Comparison of ENCODE assay signal across 16 cellular contexts in the genomic region with DNA sequence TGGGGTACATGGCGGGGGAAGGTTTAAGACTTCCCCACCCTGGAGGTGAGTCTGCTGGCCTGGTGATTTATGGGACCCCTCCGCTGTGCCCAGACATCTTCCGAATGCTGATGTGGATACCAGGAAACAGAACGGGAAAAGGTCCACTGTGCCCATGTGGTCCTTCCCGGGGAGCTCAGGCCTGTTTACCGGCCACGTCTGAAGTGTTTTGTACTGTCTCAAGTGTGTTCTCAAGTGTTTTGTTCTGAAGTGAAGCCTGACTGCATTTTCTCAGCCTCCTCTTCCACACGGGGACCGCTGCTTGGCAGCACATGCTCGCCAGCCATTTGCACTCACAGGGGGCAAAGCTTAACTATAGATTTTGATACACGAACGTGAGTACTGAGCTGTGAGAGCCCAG.
DNase-seq lines count a peak whose midpoint lies in the region; FAIRE-seq and TF ChIP-seq lines count a peak whose summit lies in the region.
"Had no signal": no experiment of that assay in that cellular context is flagged by ENCODE, and none has a peak within 500 bp of the region (broad histone marks: within the 10 kb centered on the region; RNA-seq: fewer than 3 reads in every experiment).

No MANE protein-coding gene starts in this region.

- H3K27me3 Mint-ChIP-seq in nephron progenitor cell (ENCODE audit: low read depth, poor library complexity): no peaks in the 10 kb centered on the region

- H3K4me2 ChIP-seq in H1 (ENCODE audit: insufficient read depth in 1 of 2, low read depth in 2 of 2, low read length in 2 of 2): no peak overlapping the region

- H3K23me2 ChIP-seq in H1 (ENCODE audit: low read depth, low read length): no peaks in the 10 kb centered on the region

- no peak overlapping the region for H2BK15ac ChIP-seq in H1 (ENCODE audit: low read length)

- no peak for TF ChIP-seq RAD21 in H1 (IDR thresholded peaks at IDR 0.05 in 1 of 2, conservative IDR thresholded peaks at IDR 0.05 in 1 of 2; ENCODE audit: low read depth in 2 of 2, low read length in 2 of 2)

- H2BK20ac ChIP-seq in H1 (ENCODE audit: low read length): no peak overlapping the region

- H3K4me3 ChIP-seq in H1 (ENCODE audit: extremely low read depth in 1 of 4, insufficient read depth in 2 of 4, low read depth in 3 of 4, low read length in 4 of 4): no peak overlapping the region
- H3K4me3 ChIP-seq: GM23248, K562 had no signal

- H2BK5ac ChIP-seq in H1 (ENCODE audit: low read depth, low read length): no peak overlapping the region

- POLR2A ChIA-PET in H1 (lab: Charles Lee; ENCODE audit: partially characterized antibody): no interaction called here

- CTCF ChIA-PET in H1 (lab: Charles Lee; ENCODE audit: partially characterized antibody): interaction anchor here (1.3 kb wide), 1 partner anchor 213 kb away, joined by 3 read pairs; no protein-coding TSS in a partner anchor

- H3K18ac ChIP-seq in H1 (ENCODE audit: extremely low read depth, low read length): no peak overlapping the region

- no peak overlapping the region for H3K14ac ChIP-seq in H1 (ENCODE audit: insufficient read length)

- no peak overlapping the region for H4K5ac ChIP-seq in H1 (ENCODE audit: insufficient read length, low read depth, low read length)

- peaks cover 4% of the 10 kb centered on the region for H3K36me3 Mint-ChIP-seq in nephron progenitor cell (ENCODE audit: low read depth)

- no peak for TF ChIP-seq EP300 in H1 (IDR thresholded peaks at IDR 0.05; ENCODE audit: borderline replicate concordance in 1 of 2, low read depth in 2 of 2, low read length in 2 of 2)

- peak overlapping the region; percentile 85 for H3K27ac Mint-ChIP-seq in nephron progenitor cell
- H3K27ac Mint-ChIP-seq: CD4-positive, alpha-beta T cell had no signal

- TF ChIP-seq POLR2A in H1 (IDR thresholded peaks at IDR 0.05; ENCODE audit: control extremely low read depth in 1 of 2, low read depth in 2 of 2, low read length in 2 of 2): no peak

- peaks cover 3 to 6% of the 10 kb centered on the region in 2 experiments; a peak in 1 of 4 replicates for H3K9me3 ChIP-seq in H1 (ENCODE audit: insufficient read depth in 2 of 2, low read depth in 1 of 2, low read length in 1 of 2)

- no peak overlapping the region for H3K9ac ChIP-seq in H1 (replicated peaks in 1 of 4; ENCODE audit: extremely low read depth in 1 of 4, low read depth in 3 of 4, low read length in 3 of 4)
- H3K9ac ChIP-seq: GM23248 had no signal

- no peak overlapping the region for H2BK120ac ChIP-seq in H1 (replicated peaks; ENCODE audit: low read depth, low read length)

- no peaks in the 10 kb centered on the region for H3K4me1 ChIP-seq in H1 (replicated peaks in 1 of 4; ENCODE audit: control insufficient read depth in 3 of 4, insufficient read depth in 4 of 4, low read length in 3 of 4)

- FAIRE-seq in H1 (lab: Jason Lieb, UNC) (no peak), RCC 7860 (lab: Jason Lieb, UNC) (no peak)
- FAIRE-seq: K562 had no signal

- peak overlapping the region; percentile 26 for H3K4me3 Mint-ChIP-seq in nephron progenitor cell
- H3K4me3 Mint-ChIP-seq: CD4-positive, alpha-beta T cell; H9 had no signal

- DNase-seq in DMS53 (lab: John Stamatoyannopoulos, UW) (peak; percentile 25), DMS53 treated with DMSO at 0.1 percent for 48 hours (lab: John Stamatoyannopoulos, UW; ENCODE audit: unreplicated experiment) (no peak), H1 (ENCODE audit: low read depth in 1 of 2, low spot score in 2 of 2) (no peak), nephron progenitor cell (no peak), SHP77 treated with DMSO at 0.1 percent for 48 hours (lab: John Stamatoyannopoulos, UW) (no peak), RCC 7860 (ENCODE audit: low spot score) (no peak), Ammon's horn (ENCODE audit: low spot score) (no peak)
- DNase-seq: C1 segment of cervical spinal cord; Calu3; CD4-positive, alpha-beta T cell; DMS 273 treated with DMSO at 0.1 percent for 48 hours; GF-D8; GM23248; H9 had no signal

- no peak overlapping the region for H3K56ac ChIP-seq in H1 (replicated peaks; ENCODE audit: insufficient read length, low read depth, low read length)

- H4K91ac ChIP-seq in H1 (replicated peaks; ENCODE audit: insufficient read length, low read length): no peak overlapping the region

- no peaks in the 10 kb centered on the region for H3K79me1 ChIP-seq in H1 (ENCODE audit: low read depth, low read length)

- H4K20me1 ChIP-seq in H1 (replicated peaks in 1 of 2; ENCODE audit: control insufficient read depth in 1 of 2, insufficient read depth in 2 of 2, low read length in 2 of 2): no peaks in the 10 kb centered on the region

- no peak overlapping the region for H2AK5ac ChIP-seq in H1 (ENCODE audit: low read depth, low read length)

- H2BK12ac ChIP-seq in H1 (ENCODE audit: low read depth, low read length): no peak overlapping the region

- peaks cover 61% of the 10 kb centered on the region for H3K4me1 Mint-ChIP-seq in nephron progenitor cell

- 0 out of 2 replicates have a peak overlapping the region, but pooled peaks have one; percentile 8 for H3K27ac ChIP-seq in H1 (ENCODE audit: low read depth, low read length)
- H3K27ac ChIP-seq: 22Rv1, GM23248 had no signal

- H3K4ac ChIP-seq in H1 (replicated peaks; ENCODE audit: insufficient read length, low read depth, low read length): no peak overlapping the region

- no peaks in the 10 kb centered on the region for H3K27me3 ChIP-seq in H1 (replicated peaks in 1 of 4; ENCODE audit: control insufficient read depth in 3 of 4, extremely low read depth in 1 of 4, insufficient read depth in 3 of 4, low read length in 3 of 4)

- H3K36me3 ChIP-seq in H1 (ENCODE audit: control insufficient read depth in 2 of 4, insufficient read depth in 4 of 4, low read length in 3 of 4): no peaks in the 10 kb centered on the region

- H3K23ac ChIP-seq in H1 (ENCODE audit: insufficient read length): no peak overlapping the region

- peak overlapping the region; percentile 54; the same call in 1 of the 2 replicates for H2AFZ ChIP-seq in H1 (ENCODE audit: low read length)
- H2AFZ ChIP-seq: GM23248 had no signal

- H3K9me3 Mint-ChIP-seq in nephron progenitor cell: peaks cover 35% of the 10 kb centered on the region

- TF ChIP-seq CTCF in H1 (IDR thresholded peaks at IDR 0.05; ENCODE audit: control extremely low read depth in 1 of 3, insufficient read depth in 1 of 3, low read depth in 1 of 3, low read length in 3 of 3) (no peak), nephron progenitor cell (IDR thresholded peaks at IDR 0.05) (no peak)

- WGBS in H1 (ENCODE audit: extremely low coverage in 1 of 2, insufficient coverage in 1 of 2, insufficient read length in 1 of 2, insufficient replicate concordance in 2 of 2, low coverage in 1 of 2, low lambda C conversion rate in 2 of 2, missing lambda C conversion rate in 1 of 2), 2 experiments: 85% methylated on average over 12 of the region's 12 CpGs; no CpG with 5 or more reads in 1 of the 2 experiments

- H4K8ac ChIP-seq in H1 (ENCODE audit: extremely low read depth, insufficient read depth, low read length): no peak overlapping the region

- H3K79me2 ChIP-seq in H1 (ENCODE audit: control insufficient read depth in 1 of 2, insufficient read depth in 2 of 2, low read length in 2 of 2): no peaks in the 10 kb centered on the region

TF ChIP-seq in H1, 55 proteins besides CTCF, POLR2A, EP300 and RAD21 (continues in another document):
- TF ChIP-seq CHD2 (IDR thresholded peaks at IDR 0.05; ENCODE audit: low read length) (no peak), SIN3A (conservative IDR thresholded peaks at IDR 0.05 in 1 of 2, IDR thresholded peaks at IDR 0.05 in 1 of 2; ENCODE audit: low read depth in 1 of 2, low read length in 2 of 2) (no peak), POU5F1 (IDR thresholded peaks at IDR 0.05; ENCODE audit: low read depth, low read length) (no peak)
- TF ChIP-seq, protein P1, sequence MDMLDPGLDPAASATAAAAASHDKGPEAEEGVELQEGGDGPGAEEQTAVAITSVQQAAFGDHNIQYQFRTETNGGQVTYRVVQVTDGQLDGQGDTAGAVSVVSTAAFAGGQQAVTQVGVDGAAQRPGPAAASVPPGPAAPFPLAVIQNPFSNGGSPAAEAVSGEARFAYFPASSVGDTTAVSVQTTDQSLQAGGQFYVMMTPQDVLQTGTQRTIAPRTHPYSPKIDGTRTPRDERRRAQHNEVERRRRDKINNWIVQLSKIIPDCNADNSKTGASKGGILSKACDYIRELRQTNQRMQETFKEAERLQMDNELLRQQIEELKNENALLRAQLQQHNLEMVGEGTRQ (IDR thresholded peaks at IDR 0.05; ENCODE audit: low read length): no peak
